11 cellular contexts compared by ENCODE assay signal in the genomic region with DNA sequence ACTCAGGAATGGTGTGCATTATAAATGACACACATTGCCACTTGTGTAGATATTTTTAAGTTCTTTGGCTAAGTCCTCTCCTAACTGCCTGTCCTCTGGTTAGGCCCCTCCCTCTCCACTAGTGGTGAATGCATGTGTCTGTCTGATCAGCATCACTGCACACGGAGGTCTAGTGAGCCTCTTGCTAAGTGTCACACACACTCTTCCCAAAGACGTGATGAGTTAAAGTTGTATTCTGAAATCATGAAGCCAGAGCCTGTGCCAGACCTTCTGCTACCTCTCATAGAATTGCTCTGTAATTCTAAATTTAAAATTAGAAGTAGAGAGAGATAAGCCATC. TPM values are rescaled to one million over a fixed set of nuclear protein-coding genes. Genes with fewer than 3 reads are reported as not detected.
DNase-seq lines count a peak whose midpoint lies in the region; ATAC-seq lines count a peak whose summit lies in the region.
"Had no signal": no experiment of that assay in that cellular context is flagged by ENCODE, and none has a peak within 500 bp of the region (broad histone marks: within the 10 kb centered on the region; RNA-seq: fewer than 3 reads in every experiment).

No MANE protein-coding gene starts in this region.

- no peak overlapping the region for H3K27ac Mint-ChIP-seq in activated naive CD8-positive, alpha-beta T cell treated with anti-CD3 and anti-CD28 coated beads, Interleukin-2, amount 10 ng/mL, durations not matched to agents 7 days and 5 days
- no peak overlapping the region for H3K27ac Mint-ChIP-seq in activated naive CD8-positive, alpha-beta T cell treated with anti-CD3 and anti-CD28 coated beads, Interleukin-2, amount 50 U/mL, for 24 hours
- H3K27ac Mint-ChIP-seq in activated CD4-positive, alpha-beta memory T cell treated with anti-CD3 and anti-CD28 coated beads for 36 hours: no peak overlapping the region

- no peaks in the 10 kb centered on the region for H3K9me3 Mint-ChIP-seq in activated naive CD8-positive, alpha-beta T cell treated with anti-CD3 and anti-CD28 coated beads, Interleukin-2, amount 10 ng/mL, durations not matched to agents 7 days and 5 days
- H3K9me3 Mint-ChIP-seq in activated naive CD8-positive, alpha-beta T cell treated with anti-CD3 and anti-CD28 coated beads, Interleukin-2, amount 50 U/mL, for 24 hours: no peaks in the 10 kb centered on the region
- H3K9me3 Mint-ChIP-seq in activated CD4-positive, alpha-beta memory T cell treated with anti-CD3 and anti-CD28 coated beads for 36 hours: no peaks in the 10 kb centered on the region

- DNase-seq in activated naive CD8-positive, alpha-beta T cell treated with anti-CD3 and anti-CD28 coated beads, Interleukin-2, amount 10 ng/mL, durations not matched to agents 7 days and 5 days: no peak
- DNase-seq in activated naive CD8-positive, alpha-beta T cell treated with anti-CD3 and anti-CD28 coated beads, Interleukin-2, amount 50 U/mL, for 24 hours: no peak
- DNase-seq in SW 1271 (lab: John Stamatoyannopoulos, UW) (no peak), GM19240 (ENCODE audit: insufficient read length, low spot score) (no peak), NCI-H82 treated with DMSO at 0.1 percent for 48 hours (lab: John Stamatoyannopoulos, UW; ENCODE audit: unreplicated experiment) (no peak)
- DNase-seq in activated CD4-positive, alpha-beta memory T cell treated with anti-CD3 and anti-CD28 coated beads for 36 hours: no peak
- DNase-seq: activated CD8-positive, alpha-beta memory T cell treated with anti-CD3 and anti-CD28 coated beads for 24 hours; central memory CD4-positive, alpha-beta T cell; RPMI8226 had no signal

- H3K4me1 Mint-ChIP-seq in activated naive CD8-positive, alpha-beta T cell treated with anti-CD3 and anti-CD28 coated beads, Interleukin-2, amount 10 ng/mL, durations not matched to agents 7 days and 5 days: peaks cover 33% of the 10 kb centered on the region
- peaks cover 3% of the 10 kb centered on the region for H3K4me1 Mint-ChIP-seq in activated naive CD8-positive, alpha-beta T cell treated with anti-CD3 and anti-CD28 coated beads, Interleukin-2, amount 50 U/mL, for 24 hours
- H3K4me1 Mint-ChIP-seq in activated CD4-positive, alpha-beta memory T cell treated with anti-CD3 and anti-CD28 coated beads for 36 hours (ENCODE audit: low read depth): peaks cover 7% of the 10 kb centered on the region

- peak overlapping the region; percentile 10 for H3K27ac ChIP-seq in KOPT-K1 (ENCODE audit: low read depth, low read length, poor library complexity, severe bottlenecking)

- ATAC-seq in activated naive CD8-positive, alpha-beta T cell treated with anti-CD3 and anti-CD28 coated beads, Interleukin-2, amount 10 ng/mL, durations not matched to agents 7 days and 5 days (ENCODE audit: low read depth): no peak
- no peak for ATAC-seq in activated naive CD8-positive, alpha-beta T cell treated with anti-CD3 and anti-CD28 coated beads, Interleukin-2, amount 50 U/mL, for 24 hours
- peak; percentile 91 for ATAC-seq in HG02678 (IDR thresholded peaks at IDR 0.05; ENCODE audit: unreplicated experiment)

- no peaks in the 10 kb centered on the region for H3K36me3 ChIP-seq in KOPT-K1 (ENCODE audit: insufficient read depth, low read length)

- POLR2A ChIA-PET in activated naive CD8-positive, alpha-beta T cell treated with anti-CD3 and anti-CD28 coated beads, Interleukin-2, amount 10 ng/mL, durations not matched to agents 7 days and 5 days (lab: Charles Lee): no interaction called here
- POLR2A ChIA-PET in activated CD4-positive, alpha-beta memory T cell treated with anti-CD3 and anti-CD28 coated beads for 36 hours (lab: Charles Lee): no interaction called here

- H3K36me3 Mint-ChIP-seq in activated naive CD8-positive, alpha-beta T cell treated with anti-CD3 and anti-CD28 coated beads, Interleukin-2, amount 10 ng/mL, durations not matched to agents 7 days and 5 days: peaks cover 64% of the 10 kb centered on the region
- H3K36me3 Mint-ChIP-seq in activated naive CD8-positive, alpha-beta T cell treated with anti-CD3 and anti-CD28 coated beads, Interleukin-2, amount 50 U/mL, for 24 hours (ENCODE audit: low read depth): peaks cover 34% of the 10 kb centered on the region
- peaks cover 41% of the 10 kb centered on the region for H3K36me3 Mint-ChIP-seq in activated CD4-positive, alpha-beta memory T cell treated with anti-CD3 and anti-CD28 coated beads for 36 hours

- H3K27me3 Mint-ChIP-seq in activated naive CD8-positive, alpha-beta T cell treated with anti-CD3 and anti-CD28 coated beads, Interleukin-2, amount 10 ng/mL, durations not matched to agents 7 days and 5 days: no peaks in the 10 kb centered on the region
- H3K27me3 Mint-ChIP-seq in activated naive CD8-positive, alpha-beta T cell treated with anti-CD3 and anti-CD28 coated beads, Interleukin-2, amount 50 U/mL, for 24 hours: no peaks in the 10 kb centered on the region
- H3K27me3 Mint-ChIP-seq in activated CD4-positive, alpha-beta memory T cell treated with anti-CD3 and anti-CD28 coated beads for 36 hours: no peaks in the 10 kb centered on the region

- CTCF ChIA-PET in activated CD4-positive, alpha-beta memory T cell treated with anti-CD3 and anti-CD28 coated beads for 36 hours (lab: Charles Lee): interaction anchor here (2.4 kb wide), 1 partner anchor 19 kb away, joined by 15 read pairs; no protein-coding TSS in a partner anchor

- intact Hi-C loops in activated CD4-positive, alpha-beta memory T cell treated with anti-CD3 and anti-CD28 coated beads for 36 hours (cut with micrococcal nuclease): no loop called here

- no peaks in the 10 kb centered on the region for H3K9me3 ChIP-seq in KOPT-K1 (ENCODE audit: insufficient read depth, low read length, poor library complexity, severe bottlenecking)

- H3K4me3 Mint-ChIP-seq in activated naive CD8-positive, alpha-beta T cell treated with anti-CD3 and anti-CD28 coated beads, Interleukin-2, amount 10 ng/mL, durations not matched to agents 7 days and 5 days: peak overlapping the region; percentile 29
- H3K4me3 Mint-ChIP-seq in activated naive CD8-positive, alpha-beta T cell treated with anti-CD3 and anti-CD28 coated beads, Interleukin-2, amount 50 U/mL, for 24 hours: no peak overlapping the region
- H3K4me3 Mint-ChIP-seq in activated CD4-positive, alpha-beta memory T cell treated with anti-CD3 and anti-CD28 coated beads for 36 hours: no peak overlapping the region

RNA-seq across cellular contexts. Expression of gene RALB, which starts 41.3 kb away (rescaled TPM):
- total RNA-seq in activated naive CD8-positive, alpha-beta T cell treated with anti-CD3 and anti-CD28 coated beads, Interleukin-2, amount 10 ng/mL, durations not matched to agents 7 days and 5 days: 10 to 100 TPM; 45.7 to 50.4 TPM
- 10 to 100 TPM; 52.5 to 52.9 TPM for total RNA-seq in activated CD4-positive, alpha-beta memory T cell treated with anti-CD3 and anti-CD28 coated beads for 36 hours

RNA-seq across cellular contexts. Expression of gene INHBB, which starts 52.0 kb away (rescaled TPM):
- not detected for total RNA-seq in activated naive CD8-positive, alpha-beta T cell treated with anti-CD3 and anti-CD28 coated beads, Interleukin-2, amount 10 ng/mL, durations not matched to agents 7 days and 5 days
- total RNA-seq in activated CD4-positive, alpha-beta memory T cell treated with anti-CD3 and anti-CD28 coated beads for 36 hours: not detected
